9 cellular contexts compared by ENCODE assay signal in the genomic region with DNA sequence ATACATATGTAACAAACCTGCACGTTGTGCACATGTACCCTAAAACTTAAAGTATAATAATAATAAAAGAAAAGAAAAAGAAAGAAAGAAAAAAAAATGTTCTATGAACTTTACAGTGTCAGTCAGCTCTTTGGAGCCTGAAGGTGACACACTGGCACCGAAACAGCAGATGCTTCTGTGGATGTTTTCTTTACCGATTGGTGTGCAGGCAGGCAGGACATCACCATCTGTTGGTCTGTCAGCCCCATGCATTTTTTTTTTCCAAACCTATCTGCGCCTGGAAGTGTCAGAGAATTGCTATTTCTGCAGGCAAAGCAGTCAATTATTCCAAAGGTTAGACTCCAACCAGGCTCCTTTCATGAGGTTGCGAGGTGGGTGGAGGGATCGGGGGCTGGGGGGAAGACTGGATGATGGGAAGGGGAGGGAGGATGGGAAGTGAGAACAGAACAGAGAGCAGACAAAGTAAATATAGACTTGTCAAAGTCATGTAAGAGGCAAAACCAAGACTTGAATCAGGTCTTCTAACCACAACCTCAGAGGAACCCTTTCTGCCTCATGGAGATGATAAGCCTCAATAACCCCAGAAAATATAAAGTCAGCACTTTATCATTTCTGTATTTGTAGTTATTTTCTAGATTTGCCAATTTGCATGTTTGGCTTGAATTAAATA.
DNase-seq lines count a peak whose midpoint lies in the region; ATAC-seq and FAIRE-seq lines count a peak whose summit lies in the region.
"Had no signal": no experiment of that assay in that cellular context is flagged by ENCODE, and none has a peak within 500 bp of the region (broad histone marks: within the 10 kb centered on the region; RNA-seq: fewer than 3 reads in every experiment).

No MANE protein-coding gene starts in this region.

- ATAC-seq in HG02623 (IDR thresholded peaks at IDR 0.05; ENCODE audit: unreplicated experiment), result peak; percentile 62

- peak; percentile 5 for DNase-seq in GM18507 (ENCODE audit: extremely low spot score, insufficient read length, low read depth)
- peak; percentile 94 for DNase-seq in NCI-H446 treated with DMSO at 0.1 percent for 48 hours (lab: John Stamatoyannopoulos, UW)
- DNase-seq in kidney tubule cell (ENCODE audit: low spot score), result peak; percentile 39
- DNase-seq in OCI-M2 (lab: John Stamatoyannopoulos, UW; ENCODE audit: unreplicated experiment), result no peak
- no peak for DNase-seq in stimulated activated CD4-positive, alpha-beta T cell treated with anti-CD3 and anti-CD28 coated beads, Interleukin-4, amount 100 ng/mL, for 24 hours
- DNase-seq in stimulated activated naive CD4-positive, alpha-beta T cell (lab: John Stamatoyannopoulos, UW), result no peak
- no peak for DNase-seq in NCI-H2029 (lab: John Stamatoyannopoulos, UW)
- DNase-seq: NCI-H187 treated with DMSO at 0.1 percent for 48 hours had no signal

- FAIRE-seq in GM18507 (lab: Jason Lieb, UNC), result peak; percentile 59

Comparison
In these comparisons a context has a peak if more than half of its experiments do, and no peak if none do; other contexts are left out.
1. DNase-seq: peak in GM18507 (single experiment), NCI-H446 treated with DMSO at 0.1 percent for 48 hours (single experiment) and kidney tubule cell (single experiment); none in OCI-M2 (single experiment), stimulated activated CD4-positive, alpha-beta T cell treated with anti-CD3 and anti-CD28 coated beads, Interleukin-4, amount 100 ng/mL, for 24 hours (single experiment), stimulated activated naive CD4-positive, alpha-beta T cell (0 of 6) and NCI-H2029 (single experiment).